In genomic region chr21:32618218-32618617, GRCh38 we compare ENCODE assay signal across 3 cellular contexts. TPM values are rescaled to one million over a fixed set of nuclear protein-coding genes. Genes with fewer than 3 reads are reported as not detected.
"Had no signal": no experiment of that assay in that cellular context is flagged by ENCODE, and none has a peak within 500 bp of the region (broad histone marks: within the 10 kb centered on the region; RNA-seq: fewer than 3 reads in every experiment).

No MANE protein-coding gene starts in this region.

RNA-seq across cellular contexts. Expression of gene TCP10L, which starts 32.9 kb away (rescaled TPM):
- total RNA-seq: SJCRH30, SJSA1, SK-MEL-5 had no signal
